In genomic region chr16:11742041-11742535, GRCh38 we compare ENCODE assay signal across 8 cellular contexts. TPM values are rescaled to one million over a fixed set of nuclear protein-coding genes. Genes with fewer than 3 reads are reported as not detected.
DNase-seq lines count a peak whose midpoint lies in the region; ATAC-seq and TF ChIP-seq lines count a peak whose summit lies in the region.

No MANE protein-coding gene starts in this region.

- no peak for TF ChIP-seq POLR2A in testis (IDR thresholded peaks at IDR 0.05)

- H3K9ac ChIP-seq in muscle layer of colon (ENCODE audit: low read length) = peak overlapping the region; percentile 74

- H3K27ac Mint-ChIP-seq in CD14-positive monocyte = peak overlapping the region; percentile 89 to 99 (median 97)

- WGBS in testis, 2 donors = 0 to 1% methylated on average over 3 to 40 of the region's 40 CpGs

- no peaks in the 10 kb centered on the region for H3K36me3 ChIP-seq in effector memory CD4-positive, alpha-beta T cell (ENCODE audit: control insufficient read depth, insufficient read depth, low read length)
- H3K36me3 ChIP-seq in muscle layer of colon (ENCODE audit: insufficient read depth, low read length) (no peaks in the 10 kb centered on the region), testis (ENCODE audit: low read depth, missing control alignments) (no peaks in the 10 kb centered on the region)

- H3K9me3 Mint-ChIP-seq in CD14-positive monocyte = no peaks in the 10 kb centered on the region

- peaks cover 22% of the 10 kb centered on the region for H3K4me1 ChIP-seq in effector memory CD4-positive, alpha-beta T cell (ENCODE audit: control insufficient read depth, insufficient read depth, low read length, poor library complexity, severe bottlenecking)
- H3K4me1 ChIP-seq in muscle layer of colon (ENCODE audit: insufficient read depth, low read length) (peaks cover 38% of the 10 kb centered on the region), testis (peaks cover 14% of the 10 kb centered on the region)

- H3K36me3 Mint-ChIP-seq in CD14-positive monocyte = peaks cover 22 to 25% of the 10 kb centered on the region in 2 donors

- peaks cover 59% of the 10 kb centered on the region for H3K4me1 Mint-ChIP-seq in CD14-positive monocyte

- no peaks in the 10 kb centered on the region for H3K27me3 ChIP-seq in effector memory CD4-positive, alpha-beta T cell (replicated peaks; ENCODE audit: control insufficient read depth, insufficient read depth, low read length, poor library complexity, severe bottlenecking)
- H3K27me3 ChIP-seq in muscle layer of colon (ENCODE audit: control insufficient read depth in 1 of 2, insufficient read depth in 2 of 2, low read length in 2 of 2) (no peaks in the 10 kb centered on the region), testis (no peaks in the 10 kb centered on the region)

- peaks cover 0 to 2% (median 0%) of the 10 kb centered on the region in 3 donors for H3K27me3 Mint-ChIP-seq in CD14-positive monocyte (ENCODE audit: low read depth in 3 of 3)

- ATAC-seq in GM19455 (IDR thresholded peaks at IDR 0.05; ENCODE audit: unreplicated experiment) = peak; percentile 29
- peak; percentile 0 for ATAC-seq in HG03558 (IDR thresholded peaks at IDR 0.05; ENCODE audit: extremely low read depth, unreplicated experiment)

- H3K27ac ChIP-seq in effector memory CD4-positive, alpha-beta T cell (ENCODE audit: insufficient read depth, low read length, poor library complexity, severe bottlenecking) = peak overlapping the region; percentile 79
- peak overlapping the region; percentile 87 for H3K27ac ChIP-seq in muscle layer of colon (ENCODE audit: low read depth, low read length)
- peak overlapping the region; percentile 88 to 97 for H3K27ac ChIP-seq in testis

- DNase-seq in CD14-positive monocyte (ENCODE audit: low spot score) (peak; percentile 54), testis (peak; percentile 37), EL (no peak)
- peak; percentile 25 for DNase-seq in activated CD4-positive, CD25-positive, alpha-beta regulatory T cell treated with anti-CD3 and anti-CD28 coated beads, Interleukin-2, amount 50 U/mL, for 16 hours (ENCODE audit: low read depth, low spot score)
- peak in 2 of 3 donors; percentile 18 to 35 for DNase-seq in effector memory CD4-positive, alpha-beta T cell

- TF ChIP-seq CTCF in CD14-positive monocyte (IDR thresholded peaks at IDR 0.05) (no peak), testis (IDR thresholded peaks at IDR 0.05) (no peak)

- peak overlapping the region; percentile 94 to 96 for H3K4me3 Mint-ChIP-seq in CD14-positive monocyte

- H3K4me3 ChIP-seq in effector memory CD4-positive, alpha-beta T cell (ENCODE audit: insufficient read depth, low read depth, low read length, poor library complexity, severe bottlenecking) = peak overlapping the region; percentile 77
- H3K4me3 ChIP-seq in muscle layer of colon (ENCODE audit: low read depth in 1 of 2, low read length in 2 of 2) = peak overlapping the region; percentile 83 to 89
- peak overlapping the region; percentile 82 to 90 for H3K4me3 ChIP-seq in testis

- intact Hi-C loops in CD14-positive monocyte (cut with micrococcal nuclease) (loop anchor here (5.0 kb wide), 4 partner anchors 35 to 110 kb away; partner anchors contain the start of genes ZC3H7A (in 2 of the 2) and RSL1D1 (in 1 of the 2)), testis (cut with DNase I; ENCODE audit: low total_unique reads) (no loop called here)

- H3K9me3 ChIP-seq in effector memory CD4-positive, alpha-beta T cell (ENCODE audit: control insufficient read depth, low read length) = no peaks in the 10 kb centered on the region
- H3K9me3 ChIP-seq in muscle layer of colon (ENCODE audit: low read length) = no peaks in the 10 kb centered on the region
- H3K9me3 ChIP-seq in testis = no peaks in the 10 kb centered on the region

RNA-seq across cellular contexts. Expression of gene TXNDC11, which starts 0.6 kb away (rescaled TPM):
- polyA plus RNA-seq in CD14-positive monocyte (10 to 100 TPM; 32.9 to 40.6 TPM), testis (ENCODE audit: insufficient read depth, low read depth, low replicate concordance) (34.4 TPM)
- 10 to 100 TPM; 42.3 to 45.3 TPM for total RNA-seq in testis

RNA-seq across cellular contexts. Expression of gene ZC3H7A, which starts 55.0 kb away (rescaled TPM):
- polyA plus RNA-seq in CD14-positive monocyte (10 to 100 TPM; 22.6 to 27.5 TPM), testis (ENCODE audit: insufficient read depth, low read depth, low replicate concordance) (24.6 TPM)
- 10 to 100 TPM; 41.4 to 48.8 TPM for total RNA-seq in testis
